ENCODE assay signal across 28 cellular contexts in the genomic region with DNA sequence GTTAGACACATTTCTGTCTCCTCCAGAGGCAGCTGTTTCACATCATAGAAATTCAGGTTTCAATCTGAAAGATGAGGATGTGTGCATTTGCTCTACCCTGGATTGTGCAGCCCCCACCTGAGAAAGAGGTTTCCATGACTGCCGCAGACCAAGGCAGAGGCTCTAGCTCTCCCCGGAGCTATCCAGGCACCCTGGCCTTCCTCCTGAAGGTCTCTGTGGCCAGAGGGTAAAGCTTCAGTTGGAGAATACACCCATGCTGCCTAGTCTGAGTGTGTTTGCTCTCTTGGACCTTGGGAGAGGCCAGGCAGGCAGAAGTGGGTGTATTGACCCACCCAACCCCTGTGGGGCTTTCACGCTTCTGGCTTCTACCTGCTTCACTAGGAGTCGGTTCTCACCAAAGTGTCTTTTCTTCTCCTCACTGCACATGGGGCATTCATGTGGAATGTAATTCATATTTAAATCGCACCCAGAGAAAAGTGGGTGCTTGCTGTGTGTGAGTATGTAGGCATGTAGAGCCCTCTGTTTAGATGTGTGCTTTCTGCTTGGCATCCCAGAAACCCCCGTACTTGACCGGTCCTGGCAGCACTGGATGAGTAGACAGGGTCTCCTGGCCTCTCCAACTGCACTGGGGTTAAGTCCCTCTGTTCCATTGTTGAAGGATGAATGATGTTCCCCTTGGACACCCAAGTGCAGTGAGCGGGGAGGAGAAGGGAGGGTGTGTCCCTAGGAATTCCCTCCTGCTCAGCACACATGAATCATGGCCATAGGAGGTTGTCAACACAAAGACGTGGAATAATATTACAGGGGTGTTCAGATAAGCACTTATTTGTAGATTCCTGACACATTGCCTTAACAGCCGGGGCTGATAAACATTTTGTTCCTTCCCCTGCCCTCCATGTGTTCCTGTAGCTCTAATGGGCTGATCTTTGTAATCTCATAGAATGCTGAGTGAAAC. TPM values are rescaled to one million over a fixed set of nuclear protein-coding genes. Genes with fewer than 3 reads are reported as not detected.
DNase-seq lines count a peak whose midpoint lies in the region; ATAC-seq, FAIRE-seq and TF ChIP-seq lines count a peak whose summit lies in the region.
"Had no signal": no experiment of that assay in that cellular context is flagged by ENCODE, and none has a peak within 500 bp of the region (broad histone marks: within the 10 kb centered on the region; RNA-seq: fewer than 3 reads in every experiment).

No MANE protein-coding gene starts in this region.

- H3K27me3 Mint-ChIP-seq in natural killer cell treated with Interleukin-12 subunit alpha and Interleukin-12 subunit beta and Interleukin-15 and Interleukin-18, amount 100 ng/mL, for 72 hours: peaks cover 12 to 32% of the 10 kb centered on the region in 2 donors
- peaks cover 14 to 30% of the 10 kb centered on the region in 2 donors for H3K27me3 Mint-ChIP-seq in natural killer cell (ENCODE audit: low read depth in 2 of 2)

- no peak overlapping the region for H3K27ac ChIP-seq in K562 (ENCODE audit: extremely low read depth, low read depth, low read length)
- H3K27ac ChIP-seq in ovary: no peak overlapping the region
- H3K27ac ChIP-seq in vagina: no peak overlapping the region
- H3K27ac ChIP-seq: BLaER1, Peyer's patch, uterus had no signal

- no TSS peak for BruUV-seq in K562 (replicated peaks; lab: Mats Ljungman, UMichigan)

- H3K9me3 ChIP-seq in K562 (replicated peaks; ENCODE audit: control insufficient read depth, insufficient read depth, low read depth, low read length): no peaks in the 10 kb centered on the region
- H3K9me3 ChIP-seq in ovary: no peaks in the 10 kb centered on the region
- H3K9me3 ChIP-seq in vagina: no peaks in the 10 kb centered on the region
- H3K9me3 ChIP-seq: Peyer's patch, SK-N-SH, uterus had no signal

- no peaks in the 10 kb centered on the region for H3K36me3 Mint-ChIP-seq in natural killer cell treated with Interleukin-12 subunit alpha and Interleukin-12 subunit beta and Interleukin-15 and Interleukin-18, amount 100 ng/mL, for 72 hours
- no peaks in the 10 kb centered on the region for H3K36me3 Mint-ChIP-seq in natural killer cell
- H3K36me3 Mint-ChIP-seq: mesothelial cell of epicardium had no signal

- H3K79me2 ChIP-seq in K562 (ENCODE audit: control insufficient read depth, insufficient read depth, low read length): no peaks in the 10 kb centered on the region

- no peaks in the 10 kb centered on the region for H3K9me1 ChIP-seq in K562 (ENCODE audit: control insufficient read depth, insufficient read depth, low read length)

- no peak overlapping the region for H2AFZ ChIP-seq in K562 (ENCODE audit: low read depth, low read length)

- CTCF ChIA-PET in K562 (lab: Yijun Ruan, JAX; ENCODE audit: low intra/inter-chr PET ratio): no interaction called here

- POLR2A ChIA-PET in K562 (lab: Yijun Ruan, JAX): no interaction called here

- no peak for TF ChIP-seq RAD21 in K562 (CRISPR knock-in tag; conservative IDR thresholded peaks at IDR 0.05 in 1 of 2, IDR thresholded peaks at IDR 0.05 in 1 of 2)

- no peaks in the 10 kb centered on the region for H3K9me3 Mint-ChIP-seq in natural killer cell treated with Interleukin-12 subunit alpha and Interleukin-12 subunit beta and Interleukin-15 and Interleukin-18, amount 100 ng/mL, for 72 hours
- H3K9me3 Mint-ChIP-seq in natural killer cell: no peaks in the 10 kb centered on the region
- H3K9me3 Mint-ChIP-seq: T-helper 2 cell treated with Interferon-gamma antibody and Interleukin-4, amounts not matched to agents 5 μg/mL and 100 μg/mL, for 36 hours had no signal

- H3K4me3 ChIP-seq in K562: no peak overlapping the region
- no peak overlapping the region for H3K4me3 ChIP-seq in ovary
- H3K4me3 ChIP-seq in vagina: no peak overlapping the region
- H3K4me3 ChIP-seq: BLaER1, Peyer's patch, uterus had no signal

- TF ChIP-seq POLR2A in K562 (conservative IDR thresholded peaks at IDR 0.05): no peak
- TF ChIP-seq POLR2A in ovary (IDR thresholded peaks at IDR 0.05): no peak
- no peak for TF ChIP-seq POLR2A in vagina (IDR thresholded peaks at IDR 0.05)

- H3K4me1 Mint-ChIP-seq in natural killer cell treated with Interleukin-12 subunit alpha and Interleukin-12 subunit beta and Interleukin-15 and Interleukin-18, amount 100 ng/mL, for 72 hours (ENCODE audit: low read depth in 2 of 2): no peaks in the 10 kb centered on the region
- no peaks in the 10 kb centered on the region for H3K4me1 Mint-ChIP-seq in natural killer cell
- H3K4me1 Mint-ChIP-seq: nephron had no signal

- TF ChIP-seq EP300 in K562 (IDR thresholded peaks at IDR 0.05; ENCODE audit: low read length) (no peak), ovary (IDR thresholded peaks at IDR 0.05) (no peak)

- no peak for DNase-seq in natural killer cell treated with Interleukin-12 subunit alpha and Interleukin-12 subunit beta and Interleukin-15 and Interleukin-18, amount 100 ng/mL, for 72 hours (ENCODE audit: low spot score)
- no peak for DNase-seq in natural killer cell
- DNase-seq in K562 (ENCODE audit: extremely low read depth in 1 of 4, low spot score in 3 of 4): no peak
- no peak for DNase-seq in left ventricle myocardium superior
- no peak for DNase-seq in urothelium cell line (ENCODE audit: low spot score)
- no peak for DNase-seq in DMS153 treated with DMSO at 0.1 percent for 48 hours (lab: John Stamatoyannopoulos, UW; ENCODE audit: unreplicated experiment)
- no peak for DNase-seq in ovary
- no peak for DNase-seq in vagina (ENCODE audit: extremely low spot score in 2 of 2)
- DNase-seq: ACHN; activated CD8-positive, alpha-beta T cell treated with anti-CD3 and anti-CD28 coated beads for 36 hours; activated gamma-delta T cell treated with Interleukin-2 at 50 U/mL for 16 hours; Caco-2; caudate nucleus; dermis blood vessel endothelial cell; EL; foreskin fibroblast; hypothalamus; NCI-H1105; NCI-H2081 treated with DMSO at 0.1 percent for 48 hours; NCI-H446; Peyer's patch; SK-N-SH; substantia nigra; uterus had no signal

- 11% methylated on average over 8 of the region's 10 CpGs for WGBS in K562 (ENCODE audit: insufficient coverage, low coverage, missing lambda C conversion rate)
- WGBS in ovary, 3 donors: 70 to 81% (median 72%) methylated on average over 10 of the region's 10 CpGs

- H3K4me2 ChIP-seq in K562 (ENCODE audit: insufficient read depth, low read length): no peak overlapping the region
- H3K4me2 ChIP-seq: BLaER1, SK-N-SH had no signal

- H3K9ac ChIP-seq in K562 (ENCODE audit: insufficient read depth in 1 of 2, low read depth in 2 of 2, low read length in 2 of 2): no peak overlapping the region
- H3K9ac ChIP-seq: BLaER1, SK-N-SH had no signal

- no peak overlapping the region for H3K4me3 Mint-ChIP-seq in natural killer cell treated with Interleukin-12 subunit alpha and Interleukin-12 subunit beta and Interleukin-15 and Interleukin-18, amount 100 ng/mL, for 72 hours
- H3K4me3 Mint-ChIP-seq in natural killer cell: no peak overlapping the region
- H3K4me3 Mint-ChIP-seq: activated CD8-positive, alpha-beta T cell treated with anti-CD3 and anti-CD28 coated beads for 36 hours; mesothelial cell of epicardium; nephron; T-helper 2 cell treated with Interferon-gamma antibody and Interleukin-4, amounts not matched to agents 5 μg/mL and 100 μg/mL, for 36 hours had no signal

- in situ Hi-C loops in K562 (cut with MboI): loop anchor here (25.0 kb wide), 1 partner anchor 254 kb away; the partner anchor contains the start of gene TOPBP1

- no peaks in the 10 kb centered on the region; a peak in 1 of 5 replicates for H3K4me1 ChIP-seq in K562 (replicated peaks in 1 of 2; ENCODE audit: control insufficient read depth in 2 of 2, insufficient read depth in 2 of 2, low read length in 2 of 2)
- H3K4me1 ChIP-seq in ovary (ENCODE audit: insufficient read depth): no peaks in the 10 kb centered on the region
- H3K4me1 ChIP-seq in vagina: no peaks in the 10 kb centered on the region
- H3K4me1 ChIP-seq: BLaER1, Caco-2, Peyer's patch, uterus had no signal

- peak; percentile 20 for ATAC-seq in natural killer cell treated with Interleukin-12 subunit alpha and Interleukin-12 subunit beta and Interleukin-15 and Interleukin-18, amount 100 ng/mL, for 72 hours
- ATAC-seq in natural killer cell (no peak), K562 (peak; percentile 36; the same call in 2 of the 3 replicates), left ventricle myocardium superior (peak; percentile 74)
- ATAC-seq: activated CD8-positive, alpha-beta T cell treated with anti-CD3 and anti-CD28 coated beads for 36 hours had no signal

- no peak overlapping the region for H3K27ac Mint-ChIP-seq in natural killer cell treated with Interleukin-12 subunit alpha and Interleukin-12 subunit beta and Interleukin-15 and Interleukin-18, amount 100 ng/mL, for 72 hours
- no peak overlapping the region for H3K27ac Mint-ChIP-seq in natural killer cell
- H3K27ac Mint-ChIP-seq: activated CD8-positive, alpha-beta T cell treated with anti-CD3 and anti-CD28 coated beads for 36 hours; mesothelial cell of epicardium; nephron; T-helper 2 cell treated with Interferon-gamma antibody and Interleukin-4, amounts not matched to agents 5 μg/mL and 100 μg/mL, for 36 hours had no signal

- TF ChIP-seq CTCF in natural killer cell (IDR thresholded peaks at IDR 0.05) (no peak), K562 (IDR thresholded peaks at IDR 0.05 in 2 of 3, conservative IDR thresholded peaks at IDR 0.05 in 1 of 3; ENCODE audit: insufficient read depth in 2 of 3, low read depth in 1 of 3, low read length in 3 of 3) (no peak), ovary (IDR thresholded peaks at IDR 0.05) (no peak), vagina (IDR thresholded peaks at IDR 0.05) (no peak)

- FAIRE-seq in K562 (lab: Jason Lieb, UNC) (no peak), urothelium cell line (lab: Jason Lieb, UNC) (peak; percentile 30)

- intact Hi-C loops in natural killer cell (cut with micrococcal nuclease) (no loop called here), K562 (cut with micrococcal nuclease) (no loop called here), left ventricle myocardium superior (cut with micrococcal nuclease) (no loop called here), ovary (cut with DNase I) (no loop called here), vagina (cut with DNase I) (no loop called here)

- no peaks in the 10 kb centered on the region; the same call in 1 of the 2 replicates for H4K20me1 ChIP-seq in K562 (replicated peaks; ENCODE audit: control insufficient read depth, insufficient read depth, low read length)
- H4K20me1 ChIP-seq: BLaER1 had no signal

- H3K36me3 ChIP-seq in K562 (ENCODE audit: control insufficient read depth, insufficient read depth, low read length) (no peaks in the 10 kb centered on the region), ovary (no peaks in the 10 kb centered on the region), vagina (no peaks in the 10 kb centered on the region)
- H3K36me3 ChIP-seq: BLaER1, Peyer's patch, uterus had no signal

- H3K27me3 ChIP-seq in K562 (ENCODE audit: control insufficient read depth in 2 of 2, insufficient read depth in 2 of 2, low read length in 2 of 2) (peaks cover 2 to 9% of the 10 kb centered on the region in 2 experiments; a peak in 1 of 5 replicates), ovary (no peaks in the 10 kb centered on the region), vagina (no peaks in the 10 kb centered on the region)
- H3K27me3 ChIP-seq: BLaER1, Peyer's patch, uterus had no signal

RNA-seq across cellular contexts. Expression of gene RAB6B, which starts 20.3 kb away (rescaled TPM):
- total RNA-seq in natural killer cell treated with Interleukin-12 subunit alpha and Interleukin-12 subunit beta and Interleukin-15 and Interleukin-18, amount 100 ng/mL, for 72 hours: under 1 TPM; 0.21 to 0.81 TPM
- 1 to 10 TPM; 1.4 to 2.7 (median 1.6) TPM for total RNA-seq in natural killer cell
- total RNA-seq in K562 (2011; cell fraction: chromatin; rRNA removed; ENCODE audit: low replicate concordance): 4.9 and 6.7 TPM in 2 replicates
- total RNA-seq in K562 (2011; cell fraction: nucleolus; rRNA removed): 3.8 and 5.0 TPM in 2 replicates
- 5.4 and 9.9 TPM in 2 replicates for total RNA-seq in K562 (2011; cell fraction: nucleoplasm; rRNA removed)
- 0.82 and 0.98 TPM in 2 replicates for total RNA-seq in K562 (2014; rRNA removed)
- total RNA-seq in K562 (2014; rRNA removed; fragmentation: Illumina TruSeq; extraction: Trizol): 1.5 and 1.7 TPM in 2 replicates
- total RNA-seq in K562 (2015; rRNA removed; fragmentation: Illumina TruSeq; extraction: Trizol): 0.69 and 1.4 TPM in 2 replicates
- total RNA-seq in K562 (2021): 9.8 and 11.4 TPM in 2 replicates
- polyA plus RNA-seq in K562 (2011; rRNA removed): 11.3 and 18.1 TPM in 2 replicates
- 11.5 and 18.2 TPM in 2 replicates for polyA plus RNA-seq in K562 (2011; cell fraction: cytosol; rRNA removed)
- polyA plus RNA-seq in K562 (2011; cell fraction: nucleus; rRNA removed): 12.1 and 16.6 TPM in 2 replicates
- polyA plus RNA-seq in K562 (2012): 6.3 and 12.8 TPM in 2 replicates
- 5.2 and 6.3 TPM in 2 replicates for polyA plus RNA-seq in K562 (2014; fragmentation: Illumina TruSeq; extraction: Trizol)
- polyA plus RNA-seq in K562 (2014; fragmentation: Nextera tagmentation; extraction: Ambion mirVana): under 1 TPM; 0.60 to 0.97 TPM
- polyA plus RNA-seq in K562 (2014; rRNA removed): 3.0 and 6.7 TPM in 2 replicates
- 12.7 and 20.1 TPM in 2 replicates for polyA minus RNA-seq in K562 (2011; rRNA and poly(A)+ RNA removed)
- polyA minus RNA-seq in K562 (2011; cell fraction: cytosol; rRNA and poly(A)+ RNA removed): 6.1 and 8.3 TPM in 2 replicates
- 4.3 and 4.7 TPM in 2 replicates for polyA minus RNA-seq in K562 (2011; cell fraction: nucleus; rRNA and poly(A)+ RNA removed)
- total RNA-seq in left ventricle myocardium superior: 51.6 TPM
- 1 to 10 TPM in 5 of 7 donors, under 1 TPM in 2; 0.50 to 6.0 (median 3.9) TPM for total RNA-seq in ovary
- 1 to 10 TPM; 1.7 to 9.1 TPM for polyA plus RNA-seq in ovary
- total RNA-seq in vagina: 3.7 TPM

Comparison
In these comparisons a context has a peak if more than half of its experiments do, and no peak if none do; other contexts are left out.
1. ATAC-seq: peak in natural killer cell treated with Interleukin-12 subunit alpha and Interleukin-12 subunit beta and Interleukin-15 and Interleukin-18, amount 100 ng/mL, for 72 hours (2 of 2), K562 (single experiment) and left ventricle myocardium superior (single experiment); none in natural killer cell (0 of 3).